In the genomic region with DNA sequence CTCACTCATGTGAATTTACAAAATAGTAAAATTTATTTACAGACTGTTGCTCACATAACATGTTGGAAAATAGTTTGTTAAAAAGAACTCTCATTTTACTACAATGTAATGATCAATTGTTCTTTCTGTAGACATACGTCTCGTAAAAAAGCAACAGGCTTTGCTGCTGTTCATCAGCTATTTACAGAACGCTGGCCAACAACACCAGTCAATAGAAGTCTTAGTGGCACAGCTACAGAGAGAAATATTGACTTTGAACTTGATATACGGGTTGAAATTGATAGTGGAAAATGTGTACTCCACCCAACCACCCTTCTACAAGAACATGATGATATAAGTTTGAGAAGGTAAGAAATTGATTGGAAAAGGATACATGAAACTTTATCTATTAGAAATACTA, we compare ENCODE assay signal across 24 cellular contexts. TPM values are rescaled to one million over a fixed set of nuclear protein-coding genes. Genes with fewer than 3 reads are reported as not detected.
DNase-seq lines count a peak whose midpoint lies in the region; ATAC-seq and TF ChIP-seq lines count a peak whose summit lies in the region.
"Had no signal": no experiment of that assay in that cellular context is flagged by ENCODE, and none has a peak within 500 bp of the region (broad histone marks: within the 10 kb centered on the region; RNA-seq: fewer than 3 reads in every experiment).

No MANE protein-coding gene starts in this region.

- no peak for ATAC-seq in activated T-helper 17 cell treated with anti-CD3 and anti-CD28 coated beads, Interleukin-2, amount 50 U/mL, for 72 hours (replicated peaks)
- ATAC-seq in HG02885 (IDR thresholded peaks at IDR 0.05; ENCODE audit: poor library complexity, unreplicated experiment), result no peak
- ATAC-seq: GM23338 had no signal

- no peaks in the 10 kb centered on the region for H3K36me3 ChIP-seq in prostate gland

- no peak overlapping the region for H3K27ac Mint-ChIP-seq in activated T-helper 17 cell treated with anti-CD3 and anti-CD28 coated beads, Interleukin-2, amount 50 U/mL, for 72 hours

- WGBS in prostate gland, result 49% methylated on average over 4 of the region's 4 CpGs

- H3K27ac ChIP-seq in VCaP (peak overlapping the region; percentile 25; the same call in 1 of the 2 replicates), prostate gland (no peak overlapping the region)
- H3K27ac ChIP-seq: 22Rv1, KMS-11, PC-9, SJSA1 had no signal

- TF ChIP-seq CTCF in VCaP (conservative IDR thresholded peaks at IDR 0.05), result no peak
- TF ChIP-seq CTCF in prostate gland (IDR thresholded peaks at IDR 0.05), result no peak

- H3K36me3 Mint-ChIP-seq in activated T-helper 17 cell treated with anti-CD3 and anti-CD28 coated beads, Interleukin-2, amount 50 U/mL, for 72 hours (ENCODE audit: low read depth), result peaks cover 80% of the 10 kb centered on the region

- DNase-seq in NCI-H1092 treated with DMSO at 0.1 percent for 48 hours (lab: John Stamatoyannopoulos, UW) (peak; percentile 4), NCI-H1092 (lab: John Stamatoyannopoulos, UW) (no peak), NCI-H2029 (lab: John Stamatoyannopoulos, UW) (peak; percentile 28), prostate gland (ENCODE audit: low spot score) (peak; percentile 56), NCI-H2227 (lab: John Stamatoyannopoulos, UW; ENCODE audit: unreplicated experiment) (no peak)
- DNase-seq: ACHN, IMR-90, NCI-H1105, NCI-H1436 treated with DMSO at 0.1 percent for 48 hours, NCI-H187 treated with DMSO at 0.1 percent for 48 hours, NCI-H226, NCI-H510A, NCI-H69, PC-9, Right ventricle myocardium superior had no signal

- H3K27me3 ChIP-seq in prostate gland (replicated peaks; ENCODE audit: insufficient read depth), result no peaks in the 10 kb centered on the region
- H3K27me3 ChIP-seq: SJSA1 had no signal

- H3K4me1 Mint-ChIP-seq in activated T-helper 17 cell treated with anti-CD3 and anti-CD28 coated beads, Interleukin-2, amount 50 U/mL, for 72 hours, result no peaks in the 10 kb centered on the region
- H3K4me1 Mint-ChIP-seq: GM23338 had no signal

- no peak for TF ChIP-seq POLR2A in prostate gland (IDR thresholded peaks at IDR 0.05)

- H3K4me3 ChIP-seq in prostate gland, result no peak overlapping the region
- H3K4me3 ChIP-seq: GM23338, HAP-1, PC-9, SJSA1 had no signal

- intact Hi-C loops in prostate gland (cut with DNase I), result no loop called here

- no peaks in the 10 kb centered on the region for H3K4me1 ChIP-seq in prostate gland (replicated peaks)
- H3K4me1 ChIP-seq: HAP-1, SJSA1 had no signal

- no peaks in the 10 kb centered on the region for H3K27me3 Mint-ChIP-seq in activated T-helper 17 cell treated with anti-CD3 and anti-CD28 coated beads, Interleukin-2, amount 50 U/mL, for 72 hours

- H3K9me3 ChIP-seq in prostate gland, result no peaks in the 10 kb centered on the region
- H3K9me3 ChIP-seq: HAP-1, SJSA1 had no signal

- no peaks in the 10 kb centered on the region for H3K9me3 Mint-ChIP-seq in activated T-helper 17 cell treated with anti-CD3 and anti-CD28 coated beads, Interleukin-2, amount 50 U/mL, for 72 hours
- H3K9me3 Mint-ChIP-seq: GM23338 had no signal

- no peak overlapping the region for H3K4me3 Mint-ChIP-seq in activated T-helper 17 cell treated with anti-CD3 and anti-CD28 coated beads, Interleukin-2, amount 50 U/mL, for 72 hours
- H3K4me3 Mint-ChIP-seq: GM23338 had no signal

RNA-seq across cellular contexts. Expression of a gene that starts 47.6 kb away (rescaled TPM):
- total RNA-seq in prostate gland, result 10 to 100 TPM in 1 of 2 donors, not detected in 1; 23.8 TPM
- total RNA-seq in activated T-helper 17 cell treated with anti-CD3 and anti-CD28 coated beads, Interleukin-2, amount 50 U/mL, for 72 hours, result not detected
- total RNA-seq: GM23338, IMR-90, PC-9, Right ventricle myocardium superior, RPMI7951, SJSA1 had no signal

Comparison
In these comparisons a context has a peak if more than half of its experiments do, and no peak if none do; other contexts are left out.
1. DNase-seq: peak in NCI-H1092 treated with DMSO at 0.1 percent for 48 hours (single experiment), NCI-H2029 (single experiment) and prostate gland (single experiment); none in NCI-H1092 (single experiment) and NCI-H2227 (single experiment).